8 cellular contexts compared by ENCODE assay signal in the genomic region with DNA sequence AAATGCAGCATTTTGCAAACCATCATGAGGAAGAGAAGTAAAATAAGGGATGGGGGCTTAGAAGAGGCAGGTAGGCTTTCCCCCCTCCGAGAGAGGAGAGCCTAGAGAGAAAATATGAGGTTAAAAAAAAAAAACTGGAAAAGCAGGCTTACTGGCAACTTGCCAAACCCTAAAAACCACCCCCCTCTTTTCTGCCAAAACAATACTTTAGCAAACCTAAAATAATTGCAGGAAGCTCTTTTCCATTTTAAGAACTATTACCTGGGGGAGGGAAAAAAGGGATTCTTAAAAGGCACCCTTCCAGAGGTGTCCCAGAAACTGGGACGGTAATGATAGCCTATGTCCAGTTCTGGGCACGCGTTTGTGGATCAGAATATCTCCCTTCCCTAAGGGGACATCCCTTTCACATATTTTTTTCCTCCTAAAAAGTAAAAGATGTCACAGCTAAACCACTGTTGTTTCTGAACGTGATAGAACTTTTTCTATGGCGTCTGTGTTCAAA. TPM values are rescaled to one million over a fixed set of nuclear protein-coding genes. Genes with fewer than 3 reads are reported as not detected.
A peak's percentile ranks its signal among the peaks of the same experiment; 100 is the strongest.
DNase-seq lines count a peak whose midpoint lies in the region; ATAC-seq lines count a peak whose summit lies in the region.

No MANE protein-coding gene starts in this region.

- peaks cover 31% of the 10 kb centered on the region for H3K4me1 ChIP-seq in iPS-15b (ENCODE audit: control insufficient read depth, insufficient read depth, low read length)
- H3K4me1 ChIP-seq in stomach smooth muscle (ENCODE audit: control insufficient read depth, insufficient read depth, low read length), result peaks cover 38% of the 10 kb centered on the region

- peak; percentile 79 for DNase-seq in NCI-H2029 treated with DMSO at 0.1 percent for 48 hours (lab: John Stamatoyannopoulos, UW)
- no peak for DNase-seq in NCI-H2029 (lab: John Stamatoyannopoulos, UW)
- DNase-seq in activated CD4-positive, alpha-beta memory T cell treated with anti-CD3 and anti-CD28 coated beads for 36 hours, result no peak
- no peak for DNase-seq in H4 (ENCODE audit: low spot score)
- DNase-seq in NCI-H774 (lab: John Stamatoyannopoulos, UW), result no peak

- no peaks in the 10 kb centered on the region for H3K9me3 ChIP-seq in iPS-15b (ENCODE audit: control insufficient read depth, insufficient read depth, low read length)
- H3K9me3 ChIP-seq in stomach smooth muscle (ENCODE audit: control insufficient read depth in 2 of 2, low read length in 2 of 2), result no peaks in the 10 kb centered on the region

- CTCF ChIA-PET in activated CD4-positive, alpha-beta memory T cell treated with anti-CD3 and anti-CD28 coated beads for 36 hours (lab: Charles Lee), result interaction anchor here (0.9 to 2.2 kb wide), 6 partner anchors 30 to 251 kb away, joined by 4 to 15 read pairs (median 5); no protein-coding TSS in a partner anchor

- peak overlapping the region; percentile 66 for H3K27ac ChIP-seq in stomach smooth muscle (ENCODE audit: low read length)

- no peaks in the 10 kb centered on the region for H3K9me3 Mint-ChIP-seq in activated CD4-positive, alpha-beta memory T cell treated with anti-CD3 and anti-CD28 coated beads for 36 hours

- H3K4me3 Mint-ChIP-seq in activated CD4-positive, alpha-beta memory T cell treated with anti-CD3 and anti-CD28 coated beads for 36 hours, result peak overlapping the region; percentile 66

- H3K36me3 ChIP-seq in iPS-15b (ENCODE audit: control insufficient read depth, insufficient read depth, low read length) (no peaks in the 10 kb centered on the region), stomach smooth muscle (ENCODE audit: control insufficient read depth in 2 of 2, insufficient read depth in 2 of 2, low read length in 2 of 2) (no peaks in the 10 kb centered on the region)

- no peak for ATAC-seq in GM18870 (IDR thresholded peaks at IDR 0.05; ENCODE audit: unreplicated experiment)

- peaks cover 5% of the 10 kb centered on the region for H3K27me3 Mint-ChIP-seq in activated CD4-positive, alpha-beta memory T cell treated with anti-CD3 and anti-CD28 coated beads for 36 hours

- peaks cover 5% of the 10 kb centered on the region for H3K36me3 Mint-ChIP-seq in activated CD4-positive, alpha-beta memory T cell treated with anti-CD3 and anti-CD28 coated beads for 36 hours

- POLR2A ChIA-PET in activated CD4-positive, alpha-beta memory T cell treated with anti-CD3 and anti-CD28 coated beads for 36 hours (lab: Charles Lee), result interaction anchor here (0.6 to 2.2 kb wide), 10 partner anchors 15 to 251 kb away, joined by 3 to 16 read pairs (median 6); no protein-coding TSS in a partner anchor

- no peak overlapping the region for H3K9ac ChIP-seq in iPS-15b (ENCODE audit: low read depth, low read length)
- H3K9ac ChIP-seq in stomach smooth muscle (ENCODE audit: low read length in 2 of 2), result peak overlapping the region; percentile 68 to 72

- intact Hi-C loops in activated CD4-positive, alpha-beta memory T cell treated with anti-CD3 and anti-CD28 coated beads for 36 hours (cut with micrococcal nuclease), result loop anchor here (1.0 to 10.0 kb wide), 4 partner anchors 237 to 1266 kb away; partner anchors contain the start of gene HOOK1

- H3K27me3 ChIP-seq in iPS-15b (ENCODE audit: control insufficient read depth, insufficient read depth, low read length) (peaks cover 68% of the 10 kb centered on the region), stomach smooth muscle (ENCODE audit: control insufficient read depth in 1 of 2, insufficient read depth in 2 of 2, low read length in 2 of 2) (no peaks in the 10 kb centered on the region)

- peak overlapping the region; percentile 46 for H3K4me3 ChIP-seq in iPS-15b (ENCODE audit: low read depth, low read length)
- peak overlapping the region; percentile 86 to 90 for H3K4me3 ChIP-seq in stomach smooth muscle (ENCODE audit: low read length in 2 of 2)

- H3K27ac Mint-ChIP-seq in activated CD4-positive, alpha-beta memory T cell treated with anti-CD3 and anti-CD28 coated beads for 36 hours, result peak overlapping the region; percentile 55

- peaks cover 57% of the 10 kb centered on the region for H3K4me1 Mint-ChIP-seq in activated CD4-positive, alpha-beta memory T cell treated with anti-CD3 and anti-CD28 coated beads for 36 hours (ENCODE audit: low read depth)

RNA-seq across cellular contexts. Expression of gene NFIA, which starts 1.2 kb away (rescaled TPM):
- total RNA-seq in activated CD4-positive, alpha-beta memory T cell treated with anti-CD3 and anti-CD28 coated beads for 36 hours, result 1 to 10 TPM; 5.3 to 7.1 TPM
- 3.9 and 7.4 TPM in 2 replicates for total RNA-seq in H4 (2014; rRNA removed; shearing (Covaris generic))
